ENCODE assay signal across 14 cellular contexts in the genomic region with DNA sequence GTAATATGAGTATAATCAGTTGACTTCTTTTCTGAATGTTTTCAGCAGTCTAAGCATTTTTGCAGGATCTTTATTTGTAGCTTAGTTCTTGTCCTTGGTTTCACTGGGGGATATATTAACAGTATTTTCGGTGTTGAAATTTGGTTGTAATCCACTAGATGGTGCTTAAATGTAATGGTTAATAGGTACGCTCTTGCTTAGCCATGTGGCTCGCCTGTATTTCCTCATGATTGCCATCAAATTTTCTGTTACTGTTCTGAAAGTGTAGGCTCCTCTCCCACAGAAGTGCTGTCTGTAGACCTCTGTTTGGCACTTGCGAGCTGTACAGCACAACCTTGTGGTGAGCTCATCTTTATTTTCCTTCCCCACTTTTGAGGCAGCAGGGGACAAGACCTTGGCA. TPM values are rescaled to one million over a fixed set of nuclear protein-coding genes. Genes with fewer than 3 reads are reported as not detected.
A peak's percentile ranks its signal among the peaks of the same experiment; 100 is the strongest.
DNase-seq lines count a peak whose midpoint lies in the region; ATAC-seq and TF ChIP-seq lines count a peak whose summit lies in the region.
"Had no signal": no experiment of that assay in that cellular context is flagged by ENCODE, and none has a peak within 500 bp of the region (broad histone marks: within the 10 kb centered on the region; RNA-seq: fewer than 3 reads in every experiment).

No MANE protein-coding gene starts in this region.

- WGBS in mesendoderm (ENCODE audit: extremely low coverage, insufficient coverage, low lambda C conversion rate): no CpG with 5 or more reads among the region's 4 CpGs

- peaks cover 28% of the 10 kb centered on the region for H3K4me1 Mint-ChIP-seq in activated CD8-positive, alpha-beta memory T cell treated with anti-CD3 and anti-CD28 coated beads, Interleukin-2, amount 10 ng/mL, durations not matched to agents 7 days and 5 days
- peaks cover 32% of the 10 kb centered on the region for H3K4me1 Mint-ChIP-seq in T-helper 1 cell treated with Interleukin-12 subunit alpha and Interleukin-12 subunit beta and Interleukin-4 antibody, amounts not matched to agents 30 μg/mL and 1 μg/mL, for 36 hours (ENCODE audit: low read depth)

- CTCF ChIA-PET in activated CD8-positive, alpha-beta memory T cell treated with anti-CD3 and anti-CD28 coated beads, Interleukin-2, amount 10 ng/mL, durations not matched to agents 7 days and 5 days (lab: Charles Lee): no interaction called here

- H3K4me3 Mint-ChIP-seq in activated CD8-positive, alpha-beta memory T cell treated with anti-CD3 and anti-CD28 coated beads, Interleukin-2, amount 10 ng/mL, durations not matched to agents 7 days and 5 days: no peak overlapping the region
- H3K4me3 Mint-ChIP-seq in T-helper 1 cell treated with Interleukin-12 subunit alpha and Interleukin-12 subunit beta and Interleukin-4 antibody, amounts not matched to agents 30 μg/mL and 1 μg/mL, for 36 hours: peak overlapping the region; percentile 3
- H3K4me3 Mint-ChIP-seq: HFFc6 had no signal

- no peaks in the 10 kb centered on the region for H3K4me1 ChIP-seq in mesendoderm (ENCODE audit: control insufficient read depth, low read depth, low read length)
- H3K4me1 ChIP-seq: right atrium auricular region had no signal

- no peak overlapping the region for H3K9ac ChIP-seq in mesendoderm (ENCODE audit: low read length)

- no peak overlapping the region for H3K4me3 ChIP-seq in NB4 (ENCODE audit: low read depth, low read length)
- no peak overlapping the region for H3K4me3 ChIP-seq in mesendoderm (ENCODE audit: low read length)
- H3K4me3 ChIP-seq: dorsolateral prefrontal cortex, right atrium auricular region had no signal

- TF ChIP-seq CTCF in NB4 (IDR thresholded peaks at IDR 0.05; ENCODE audit: low read depth, low read length): no peak

- no peak overlapping the region for H3K23ac ChIP-seq in mesendoderm (ENCODE audit: low read length)

- H3K27ac Mint-ChIP-seq in activated CD8-positive, alpha-beta memory T cell treated with anti-CD3 and anti-CD28 coated beads, Interleukin-2, amount 10 ng/mL, durations not matched to agents 7 days and 5 days: peak overlapping the region; percentile 31
- H3K27ac Mint-ChIP-seq in T-helper 1 cell treated with Interleukin-12 subunit alpha and Interleukin-12 subunit beta and Interleukin-4 antibody, amounts not matched to agents 30 μg/mL and 1 μg/mL, for 36 hours: peak overlapping the region; percentile 35
- H3K27ac Mint-ChIP-seq: HFFc6 had no signal

- no peaks in the 10 kb centered on the region for H3K79me2 ChIP-seq in mesendoderm (ENCODE audit: control insufficient read depth, insufficient read depth, low read length)

- no peak overlapping the region for H2AK5ac ChIP-seq in mesendoderm (ENCODE audit: low read length)

- no peak for TF ChIP-seq POLR2A in NB4 (IDR thresholded peaks at IDR 0.05; ENCODE audit: extremely low read depth, insufficient read length)

- no peak for DNase-seq in activated CD8-positive, alpha-beta memory T cell treated with anti-CD3 and anti-CD28 coated beads, Interleukin-2, amount 10 ng/mL, durations not matched to agents 7 days and 5 days
- no peak for DNase-seq in activated CD8-positive, alpha-beta memory T cell treated with anti-CD3 and anti-CD28 coated beads, Interleukin-2, amount 50 U/mL, for 4 hours
- DNase-seq in NB4 (ENCODE audit: low read depth): peak; percentile 3
- DNase-seq in mesendoderm: peak; percentile 22
- DNase-seq in NCI-H446 (lab: John Stamatoyannopoulos, UW): no peak
- DNase-seq in NCI-H345 treated with DMSO at 0.1 percent for 48 hours (lab: John Stamatoyannopoulos, UW; ENCODE audit: unreplicated experiment): no peak
- DNase-seq in iPS-NIHi11 (ENCODE audit: low spot score): no peak
- DNase-seq: dorsolateral prefrontal cortex; foreskin melanocyte; HFFc6; stimulated activated CD4-positive, alpha-beta T cell treated with anti-CD3 and anti-CD28 coated beads, Interleukin-4, amount 100 ng/mL, for 4 hours; stimulated activated naive CD8-positive, alpha-beta T cell treated with anti-CD3 and anti-CD28 coated beads, Interleukin-15, Interleukin-2, amounts not matched to agents 100 U/mL and 50 U/mL, for 24 hours had no signal

- H3K56ac ChIP-seq in mesendoderm (ENCODE audit: low read length): no peak overlapping the region

- H3K18ac ChIP-seq in mesendoderm (ENCODE audit: low read length): no peak overlapping the region

- H3K27ac ChIP-seq in mesendoderm (ENCODE audit: low read depth, low read length): no peak overlapping the region
- H3K27ac ChIP-seq: dorsolateral prefrontal cortex, right atrium auricular region had no signal

- no peaks in the 10 kb centered on the region for H3K36me3 ChIP-seq in mesendoderm (ENCODE audit: control insufficient read depth, insufficient read depth, low read length)
- H3K36me3 ChIP-seq: right atrium auricular region had no signal

- no peaks in the 10 kb centered on the region for H3K27me3 ChIP-seq in mesendoderm (ENCODE audit: insufficient read depth, low read length, poor library complexity)
- H3K27me3 ChIP-seq: right atrium auricular region had no signal

- no peaks in the 10 kb centered on the region for H3K27me3 Mint-ChIP-seq in activated CD8-positive, alpha-beta memory T cell treated with anti-CD3 and anti-CD28 coated beads, Interleukin-2, amount 10 ng/mL, durations not matched to agents 7 days and 5 days
- no peaks in the 10 kb centered on the region for H3K27me3 Mint-ChIP-seq in T-helper 1 cell treated with Interleukin-12 subunit alpha and Interleukin-12 subunit beta and Interleukin-4 antibody, amounts not matched to agents 30 μg/mL and 1 μg/mL, for 36 hours (ENCODE audit: low read depth)

- H3K9me3 Mint-ChIP-seq in activated CD8-positive, alpha-beta memory T cell treated with anti-CD3 and anti-CD28 coated beads, Interleukin-2, amount 10 ng/mL, durations not matched to agents 7 days and 5 days (ENCODE audit: low read depth): no peaks in the 10 kb centered on the region
- H3K9me3 Mint-ChIP-seq in T-helper 1 cell treated with Interleukin-12 subunit alpha and Interleukin-12 subunit beta and Interleukin-4 antibody, amounts not matched to agents 30 μg/mL and 1 μg/mL, for 36 hours: no peaks in the 10 kb centered on the region
- H3K9me3 Mint-ChIP-seq: HFFc6 had no signal

- peak; percentile 29 for ATAC-seq in activated CD8-positive, alpha-beta memory T cell treated with anti-CD3 and anti-CD28 coated beads, Interleukin-2, amount 10 ng/mL, durations not matched to agents 7 days and 5 days
- ATAC-seq: stimulated activated naive CD8-positive, alpha-beta T cell treated with anti-CD3 and anti-CD28 coated beads, Interleukin-15, Interleukin-2, amounts not matched to agents 100 U/mL and 50 U/mL, for 24 hours had no signal

- no peak overlapping the region for H2BK5ac ChIP-seq in mesendoderm (ENCODE audit: low read length)

- no peaks in the 10 kb centered on the region for H3K79me1 ChIP-seq in mesendoderm (ENCODE audit: low read length)

- no peak overlapping the region for H2BK15ac ChIP-seq in mesendoderm (replicated peaks; ENCODE audit: low read depth)

- H4K5ac ChIP-seq in mesendoderm (ENCODE audit: low read length): no peak overlapping the region

- H3K4ac ChIP-seq in mesendoderm (ENCODE audit: low read depth, low read length): no peak overlapping the region

- H2BK120ac ChIP-seq in mesendoderm (ENCODE audit: low read depth, low read length): no peak overlapping the region

- H4K8ac ChIP-seq in mesendoderm (ENCODE audit: low read depth, low read length): no peak overlapping the region

- H3K4me2 ChIP-seq in mesendoderm (ENCODE audit: low read length): no peak overlapping the region

- no peaks in the 10 kb centered on the region for H3K36me3 Mint-ChIP-seq in activated CD8-positive, alpha-beta memory T cell treated with anti-CD3 and anti-CD28 coated beads, Interleukin-2, amount 10 ng/mL, durations not matched to agents 7 days and 5 days
- no peaks in the 10 kb centered on the region for H3K36me3 Mint-ChIP-seq in T-helper 1 cell treated with Interleukin-12 subunit alpha and Interleukin-12 subunit beta and Interleukin-4 antibody, amounts not matched to agents 30 μg/mL and 1 μg/mL, for 36 hours (ENCODE audit: low read depth)

RNA-seq across cellular contexts. Expression of gene FAAH2, which starts 3.9 kb away (rescaled TPM):
- total RNA-seq in activated CD8-positive, alpha-beta memory T cell treated with anti-CD3 and anti-CD28 coated beads, Interleukin-2, amount 10 ng/mL, durations not matched to agents 7 days and 5 days: 1 to 10 TPM; 1.1 to 2.2 TPM
- 5.6 TPM for polyA plus RNA-seq in mesendoderm (2013, experiment 1 of 2)
- 4.3 TPM for polyA plus RNA-seq in mesendoderm (2013, experiment 2 of 2)
- total RNA-seq: HFFc6 had no signal

Comparison
In these comparisons a context has a peak if more than half of its experiments do, and no peak if none do; other contexts are left out.
1. DNase-seq: peak in NB4 (single experiment) and mesendoderm (single experiment); none in activated CD8-positive, alpha-beta memory T cell treated with anti-CD3 and anti-CD28 coated beads, Interleukin-2, amount 10 ng/mL, durations not matched to agents 7 days and 5 days (single experiment), activated CD8-positive, alpha-beta memory T cell treated with anti-CD3 and anti-CD28 coated beads, Interleukin-2, amount 50 U/mL, for 4 hours (single experiment), NCI-H446 (0 of 2), NCI-H345 treated with DMSO at 0.1 percent for 48 hours (single experiment) and iPS-NIHi11 (single experiment).